In the genomic region with DNA sequence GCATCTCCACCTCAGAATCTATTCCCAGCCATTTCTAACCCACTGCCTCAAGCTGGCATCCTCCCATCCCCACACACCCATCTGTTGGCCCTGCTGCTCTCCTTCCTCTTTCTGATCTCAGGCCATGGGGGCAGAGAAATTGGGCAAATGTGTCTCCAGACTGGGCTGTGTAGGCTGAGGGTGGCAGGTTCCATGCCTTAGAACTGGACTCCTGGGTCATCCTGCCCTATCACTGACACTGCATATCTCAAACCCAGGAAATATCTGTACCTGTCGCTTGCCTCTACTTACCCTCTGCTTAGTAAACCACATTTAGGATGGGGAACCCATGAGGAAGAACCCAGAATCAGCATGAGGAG, we compare ENCODE assay signal across 15 cellular contexts. TPM values are rescaled to one million over a fixed set of nuclear protein-coding genes. Genes with fewer than 3 reads are reported as not detected.
A peak's percentile ranks its signal among the peaks of the same experiment; 100 is the strongest.
DNase-seq lines count a peak whose midpoint lies in the region; ATAC-seq and TF ChIP-seq lines count a peak whose summit lies in the region.
"Had no signal": no experiment of that assay in that cellular context is flagged by ENCODE, and none has a peak within 500 bp of the region (broad histone marks: within the 10 kb centered on the region; RNA-seq: fewer than 3 reads in every experiment).

No MANE protein-coding gene starts in this region.

- H3K4me3 Mint-ChIP-seq in activated naive CD8-positive, alpha-beta T cell treated with anti-CD3 and anti-CD28 coated beads for 36 hours, result peak overlapping the region; percentile 0
- peak overlapping the region in 9 of 10 donors; percentile 2 to 80 (median 56) for H3K4me3 Mint-ChIP-seq in naive thymus-derived CD8-positive, alpha-beta T cell
- H3K4me3 Mint-ChIP-seq in endodermal cell, result no peak overlapping the region
- H3K4me3 Mint-ChIP-seq: natural killer cell treated with Interleukin-12 subunit alpha and Interleukin-12 subunit beta and Interleukin-15 and Interleukin-18, amount 100 ng/mL, for 72 hours had no signal

- no peak overlapping the region for H3K27ac ChIP-seq in endodermal cell (ENCODE audit: low read depth, low read length)
- H3K27ac ChIP-seq in SJCRH30, result no peak overlapping the region

- H3K27me3 ChIP-seq in endodermal cell (ENCODE audit: control insufficient read depth, insufficient read depth, low read length, poor library complexity, severe bottlenecking) (peaks cover 97% of the 10 kb centered on the region), SJCRH30 (0 out of 2 replicates have a peak, but pooled peaks cover 4% of the 10 kb centered on the region)

- POLR2A ChIA-PET in naive thymus-derived CD8-positive, alpha-beta T cell (lab: Charles Lee), result interaction anchor here (0.6 to 13.6 kb wide), 2 partner anchors 13 to 429 kb away, joined by 3 to 331 read pairs; no protein-coding TSS in a partner anchor

- peaks cover 10% of the 10 kb centered on the region for H3K27me3 Mint-ChIP-seq in activated naive CD8-positive, alpha-beta T cell treated with anti-CD3 and anti-CD28 coated beads for 36 hours
- peaks cover 0 to 4% (median 0%) of the 10 kb centered on the region in 5 donors for H3K27me3 Mint-ChIP-seq in naive thymus-derived CD8-positive, alpha-beta T cell
- H3K27me3 Mint-ChIP-seq in endodermal cell (ENCODE audit: insufficient read depth), result peaks cover 98% of the 10 kb centered on the region

- H3K27ac Mint-ChIP-seq in activated naive CD8-positive, alpha-beta T cell treated with anti-CD3 and anti-CD28 coated beads for 36 hours, result no peak overlapping the region
- peak overlapping the region in 7 of 10 donors; percentile 16 to 93 (median 46) for H3K27ac Mint-ChIP-seq in naive thymus-derived CD8-positive, alpha-beta T cell
- H3K27ac Mint-ChIP-seq in endodermal cell, result no peak overlapping the region
- H3K27ac Mint-ChIP-seq: brain; natural killer cell treated with Interleukin-12 subunit alpha and Interleukin-12 subunit beta and Interleukin-15 and Interleukin-18, amount 100 ng/mL, for 72 hours had no signal

- whole genome bisulfite sequencing in endodermal cell (ENCODE audit: insufficient coverage in 1 of 2, insufficient read length in 1 of 2), 2 experiments, result 88% methylated on average over 1 of the region's 1 CpG; no CpG with 5 or more reads in 1 of the 2 experiments

- H3K4me1 Mint-ChIP-seq in activated naive CD8-positive, alpha-beta T cell treated with anti-CD3 and anti-CD28 coated beads for 36 hours, result peaks cover 41% of the 10 kb centered on the region
- peaks cover 30 to 66% (median 57%) of the 10 kb centered on the region in 4 donors for H3K4me1 Mint-ChIP-seq in naive thymus-derived CD8-positive, alpha-beta T cell
- peaks cover 6% of the 10 kb centered on the region for H3K4me1 Mint-ChIP-seq in endodermal cell

- no peak for ATAC-seq in naive thymus-derived CD8-positive, alpha-beta T cell
- ATAC-seq: natural killer cell treated with Interleukin-12 subunit alpha and Interleukin-12 subunit beta and Interleukin-15 and Interleukin-18, amount 100 ng/mL, for 72 hours had no signal

- TF ChIP-seq POLR2A in NB4 (IDR thresholded peaks at IDR 0.05; ENCODE audit: extremely low read depth, insufficient read length), result no peak

- no peaks in the 10 kb centered on the region for H3K36me3 ChIP-seq in endodermal cell (ENCODE audit: control insufficient read depth, insufficient read depth, low read length)
- H3K36me3 ChIP-seq in SJCRH30, result no peaks in the 10 kb centered on the region
- H3K36me3 ChIP-seq: suprapubic skin had no signal

- H3K9me3 ChIP-seq in endodermal cell (ENCODE audit: control insufficient read depth, low read length) (no peaks in the 10 kb centered on the region), SJCRH30 (replicated peaks) (no peaks in the 10 kb centered on the region)
- H3K9me3 ChIP-seq: suprapubic skin had no signal

- H3K9me3 Mint-ChIP-seq in activated naive CD8-positive, alpha-beta T cell treated with anti-CD3 and anti-CD28 coated beads for 36 hours, result no peaks in the 10 kb centered on the region
- H3K9me3 Mint-ChIP-seq in naive thymus-derived CD8-positive, alpha-beta T cell, result no peaks in the 10 kb centered on the region
- no peaks in the 10 kb centered on the region for H3K9me3 Mint-ChIP-seq in endodermal cell
- H3K9me3 Mint-ChIP-seq: natural killer cell treated with Interleukin-12 subunit alpha and Interleukin-12 subunit beta and Interleukin-15 and Interleukin-18, amount 100 ng/mL, for 72 hours had no signal

- no peak overlapping the region for H3K9ac ChIP-seq in endodermal cell (ENCODE audit: extremely low read depth, low read length, poor library complexity, severe bottlenecking)

- no peaks in the 10 kb centered on the region for H3K4me1 ChIP-seq in endodermal cell (ENCODE audit: control insufficient read depth, insufficient read depth, low read length)
- H3K4me1 ChIP-seq in SJCRH30, result peaks cover 54% of the 10 kb centered on the region

- H3K36me3 Mint-ChIP-seq in activated naive CD8-positive, alpha-beta T cell treated with anti-CD3 and anti-CD28 coated beads for 36 hours, result peaks cover 3% of the 10 kb centered on the region
- H3K36me3 Mint-ChIP-seq in naive thymus-derived CD8-positive, alpha-beta T cell, result no peaks in the 10 kb centered on the region
- no peaks in the 10 kb centered on the region for H3K36me3 Mint-ChIP-seq in endodermal cell (ENCODE audit: low read depth)
- H3K36me3 Mint-ChIP-seq: brain; natural killer cell treated with Interleukin-12 subunit alpha and Interleukin-12 subunit beta and Interleukin-15 and Interleukin-18, amount 100 ng/mL, for 72 hours had no signal

- DNase-seq in GM12865 (ENCODE audit: low read depth) (no peak), NB4 (ENCODE audit: low read depth) (peak; percentile 47), endodermal cell (no peak), kidney glomerular epithelial cell (lab: John Stamatoyannopoulos, UW) (no peak), SJCRH30 (no peak), NCI-H2196 (lab: John Stamatoyannopoulos, UW; ENCODE audit: unreplicated experiment) (no peak)
- no peak for DNase-seq in activated naive CD8-positive, alpha-beta T cell treated with anti-CD3 and anti-CD28 coated beads for 36 hours
- DNase-seq in naive thymus-derived CD8-positive, alpha-beta T cell, result no peak
- DNase-seq: left ventricle myocardium superior had no signal

- H3K4me3 ChIP-seq in GM12865 (ENCODE audit: low read depth, low read length), result peak overlapping the region; percentile 68
- H3K4me3 ChIP-seq in NB4 (ENCODE audit: low read depth, low read length), result no peak overlapping the region
- H3K4me3 ChIP-seq in endodermal cell (ENCODE audit: low read length), result no peak overlapping the region
- no peak overlapping the region for H3K4me3 ChIP-seq in SJCRH30

- TF ChIP-seq CTCF in GM12865 (IDR thresholded peaks at IDR 0.05; ENCODE audit: insufficient read depth, low read depth, low read length, missing control alignments), result no peak
- no peak for TF ChIP-seq CTCF in NB4 (IDR thresholded peaks at IDR 0.05; ENCODE audit: low read depth, low read length)
- TF ChIP-seq CTCF in endodermal cell (conservative IDR thresholded peaks at IDR 0.05), result no peak

RNA-seq across cellular contexts. Expression of a gene that starts 1.8 kb away (rescaled TPM):
- total RNA-seq in activated naive CD8-positive, alpha-beta T cell treated with anti-CD3 and anti-CD28 coated beads for 36 hours, result 1 to 10 TPM; 6.8 to 7.1 TPM
- 1 to 10 TPM; 1.7 to 1.8 TPM for total RNA-seq in naive thymus-derived CD8-positive, alpha-beta T cell
- 1 to 10 TPM in 2 of 3 donors, under 1 TPM in 1; 0.53 to 1.2 (median 1.1) TPM for polyA plus RNA-seq in naive thymus-derived CD8-positive, alpha-beta T cell
- not detected for total RNA-seq in endodermal cell
- polyA plus RNA-seq in endodermal cell (2013, experiment 1 of 2), result 0.89 TPM
- polyA plus RNA-seq in endodermal cell (2013, experiment 2 of 2), result 0.58 TPM
- 0.10 and 0.28 TPM in 2 replicates for total RNA-seq in SJCRH30 (2014; rRNA removed; shearing (Covaris generic))
- total RNA-seq: dermis microvascular lymphatic vessel endothelial cell; left ventricle myocardium superior; natural killer cell treated with Interleukin-12 subunit alpha and Interleukin-12 subunit beta and Interleukin-15 and Interleukin-18, amount 100 ng/mL, for 72 hours had no signal

RNA-seq across cellular contexts. Expression of a gene that starts 22.8 kb away (rescaled TPM):
- under 1 TPM in 1 of 2 experiments, not detected in 1; 0.21 TPM for total RNA-seq in activated naive CD8-positive, alpha-beta T cell treated with anti-CD3 and anti-CD28 coated beads for 36 hours
- not detected for total RNA-seq in naive thymus-derived CD8-positive, alpha-beta T cell
- under 1 TPM in 1 of 3 donors, not detected in 2; 0.08 TPM for polyA plus RNA-seq in naive thymus-derived CD8-positive, alpha-beta T cell
- total RNA-seq in endodermal cell, result not detected
- polyA plus RNA-seq in endodermal cell (2013, experiment 1 of 2), result not detected
- polyA plus RNA-seq in endodermal cell (2013, experiment 2 of 2), result 0.21 TPM
- total RNA-seq in SJCRH30 (2014; rRNA removed; shearing (Covaris generic)), result 0.08 and 0.10 TPM in 2 replicates
- total RNA-seq: dermis microvascular lymphatic vessel endothelial cell; natural killer cell treated with Interleukin-12 subunit alpha and Interleukin-12 subunit beta and Interleukin-15 and Interleukin-18, amount 100 ng/mL, for 72 hours; SK-MEL-5 had no signal

RNA-seq across cellular contexts. Expression of a gene that starts 50.8 kb away (rescaled TPM):
- not detected for total RNA-seq in activated naive CD8-positive, alpha-beta T cell treated with anti-CD3 and anti-CD28 coated beads for 36 hours
- not detected for total RNA-seq in naive thymus-derived CD8-positive, alpha-beta T cell
- polyA plus RNA-seq in naive thymus-derived CD8-positive, alpha-beta T cell, result not detected
- not detected for total RNA-seq in endodermal cell
- polyA plus RNA-seq in endodermal cell (2013, experiment 1 of 2), result not detected
- polyA plus RNA-seq in endodermal cell (2013, experiment 2 of 2), result not detected
- 0.13 and 0.16 TPM in 2 replicates for total RNA-seq in SJCRH30 (2014; rRNA removed; shearing (Covaris generic))
- total RNA-seq: dermis microvascular lymphatic vessel endothelial cell; G401; natural killer cell treated with Interleukin-12 subunit alpha and Interleukin-12 subunit beta and Interleukin-15 and Interleukin-18, amount 100 ng/mL, for 72 hours; SK-MEL-5 had no signal

Comparison
In these comparisons a context has a peak if more than half of its experiments do, and no peak if none do; other contexts are left out.
1. H3K27ac Mint-ChIP-seq: peak in naive thymus-derived CD8-positive, alpha-beta T cell (7 of 10); none in activated naive CD8-positive, alpha-beta T cell treated with anti-CD3 and anti-CD28 coated beads for 36 hours (single experiment) and endodermal cell (single experiment).